ENCODE assay signal across 25 cellular contexts in the genomic region with DNA sequence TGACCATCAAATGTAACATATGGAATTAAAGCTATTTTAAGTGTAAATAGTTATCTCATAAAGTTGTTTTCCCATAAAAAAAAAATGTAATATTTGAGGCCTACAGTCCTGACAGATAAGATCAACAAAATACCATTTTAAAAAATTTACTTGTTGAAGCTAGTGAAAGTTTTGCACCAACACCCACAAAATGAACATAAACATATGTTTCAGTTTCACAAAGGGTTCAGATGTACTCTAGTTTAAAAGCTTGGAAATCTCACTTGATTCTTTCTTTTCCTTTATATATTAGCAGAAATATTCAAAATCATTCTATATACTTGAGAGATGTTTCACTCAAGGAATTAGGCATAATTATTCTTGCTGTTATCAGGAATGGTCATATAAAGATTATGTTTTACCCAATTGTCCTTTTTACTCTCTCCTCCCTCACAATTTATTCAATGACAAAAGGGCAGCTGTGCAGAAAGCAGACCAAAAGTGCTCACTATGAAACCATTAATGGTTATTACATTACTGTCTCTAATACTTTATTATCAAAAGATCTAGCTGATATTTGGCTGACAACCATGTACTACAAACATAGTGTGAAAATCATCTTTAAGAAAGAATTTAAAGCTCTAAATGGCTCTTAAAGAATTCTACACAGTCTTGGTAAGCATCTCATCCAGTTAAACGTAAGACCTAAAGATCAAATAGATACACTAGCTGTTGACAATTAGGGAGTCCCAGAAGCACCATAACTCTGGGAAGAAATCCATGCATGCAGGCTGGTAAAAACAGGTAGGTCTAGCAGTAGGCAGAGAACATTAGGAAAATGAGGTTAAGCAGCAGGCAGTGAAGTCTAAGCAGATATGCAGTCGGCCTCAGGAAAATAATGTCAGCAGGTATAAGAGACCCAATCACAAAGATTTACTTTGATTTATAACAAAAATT. TPM values are rescaled to one million over a fixed set of nuclear protein-coding genes. Genes with fewer than 3 reads are reported as not detected.
A peak's percentile ranks its signal among the peaks of the same experiment; 100 is the strongest.
DNase-seq lines count a peak whose midpoint lies in the region; ATAC-seq, FAIRE-seq and TF ChIP-seq lines count a peak whose summit lies in the region.
"Had no signal": no experiment of that assay in that cellular context is flagged by ENCODE, and none has a peak within 500 bp of the region (broad histone marks: within the 10 kb centered on the region; RNA-seq: fewer than 3 reads in every experiment).

No MANE protein-coding gene starts in this region.

- H3K4me3 ChIP-seq in left ventricle myocardium inferior: no peak overlapping the region
- H3K4me3 ChIP-seq in HepG2 (replicated peaks in 1 of 3; ENCODE audit: insufficient read depth in 1 of 3, low read depth in 2 of 3, low read length in 3 of 3): no peak overlapping the region
- H3K4me3 ChIP-seq: uterus had no signal

- BruUV-seq in MCF 10A (replicated peaks; lab: Mats Ljungman, UMichigan) (no TSS peak), HepG2 (replicated peaks; lab: Mats Ljungman, UMichigan) (no TSS peak)

- no peak for TF ChIP-seq CTCF in left ventricle myocardium inferior (IDR thresholded peaks at IDR 0.05; ENCODE audit: borderline replicate concordance)
- no peak for TF ChIP-seq CTCF in MCF 10A (IDR thresholded peaks at IDR 0.05; ENCODE audit: unreplicated experiment)
- TF ChIP-seq CTCF in HepG2 (CRISPR knock-in tag; IDR thresholded peaks at IDR 0.05): no peak

- no peak overlapping the region for H3K27ac Mint-ChIP-seq in MCF 10A (ENCODE audit: low read depth, unreplicated experiment)
- H3K27ac Mint-ChIP-seq: activated CD4-positive, alpha-beta T cell treated with anti-CD3 and anti-CD28 coated beads for 36 hours; activated CD8-positive, alpha-beta T cell treated with anti-CD3 and anti-CD28 coated beads, Interleukin-2, amount 10 ng/mL, durations not matched to agents 7 days and 5 days; activated naive CD8-positive, alpha-beta T cell treated with anti-CD3 and anti-CD28 coated beads, Interleukin-2, amount 50 U/mL, for 24 hours; memory B cell had no signal

- FAIRE-seq in HepG2 (lab: Jason Lieb, UNC): no peak
- FAIRE-seq: HTR-8/SVneo had no signal

- H3K4me1 Mint-ChIP-seq in MCF 10A (ENCODE audit: insufficient read depth, unreplicated experiment): peaks cover 25% of the 10 kb centered on the region
- H3K4me1 Mint-ChIP-seq: activated CD4-positive, alpha-beta T cell treated with anti-CD3 and anti-CD28 coated beads for 36 hours; CD14-positive monocyte; memory B cell had no signal

- H3K9ac ChIP-seq in HepG2 (ENCODE audit: insufficient read depth, low read depth, low read length): no peak overlapping the region

- no peaks in the 10 kb centered on the region for H3K9me3 Mint-ChIP-seq in MCF 10A (ENCODE audit: unreplicated experiment)
- H3K9me3 Mint-ChIP-seq: activated naive CD8-positive, alpha-beta T cell treated with anti-CD3 and anti-CD28 coated beads, Interleukin-2, amount 50 U/mL, for 24 hours; memory B cell had no signal

- no peak for TF ChIP-seq EP300 in HepG2 (IDR thresholded peaks at IDR 0.05; ENCODE audit: low read depth in 2 of 2, low read length in 2 of 2)
- TF ChIP-seq EP300 in HepG2 (CRISPR knock-in tag; IDR thresholded peaks at IDR 0.05; ENCODE audit: borderline replicate concordance): no peak

- H3K4me3 Mint-ChIP-seq in MCF 10A (ENCODE audit: unreplicated experiment): no peak overlapping the region
- H3K4me3 Mint-ChIP-seq: activated CD4-positive, alpha-beta T cell treated with anti-CD3 and anti-CD28 coated beads for 36 hours; activated CD8-positive, alpha-beta T cell treated with anti-CD3 and anti-CD28 coated beads, Interleukin-2, amount 10 ng/mL, durations not matched to agents 7 days and 5 days; activated naive CD8-positive, alpha-beta T cell treated with anti-CD3 and anti-CD28 coated beads, Interleukin-2, amount 50 U/mL, for 24 hours; CD14-positive monocyte; memory B cell had no signal

- H3K27me3 ChIP-seq in left ventricle myocardium inferior (ENCODE audit: low read depth) (no peaks in the 10 kb centered on the region), HepG2 (ENCODE audit: control insufficient read depth in 1 of 2, insufficient read depth in 2 of 2, low read length in 2 of 2) (no peaks in the 10 kb centered on the region; a peak in 1 of 5 replicates)
- H3K27me3 ChIP-seq: testis, uterus had no signal

- H3K36me3 ChIP-seq in left ventricle myocardium inferior (peaks cover 11% of the 10 kb centered on the region), HepG2 (replicated peaks in 1 of 2; ENCODE audit: control insufficient read depth in 1 of 2, insufficient read depth in 2 of 2, low read length in 2 of 2) (peaks cover 0 to 4% of the 10 kb centered on the region in 2 experiments; a peak in 2 of 5 replicates)
- H3K36me3 ChIP-seq: uterus had no signal

- peaks cover 16% of the 10 kb centered on the region for H3K36me3 Mint-ChIP-seq in MCF 10A (ENCODE audit: insufficient read depth, unreplicated experiment)
- H3K36me3 Mint-ChIP-seq: CD14-positive monocyte, memory B cell had no signal

- H3K27ac ChIP-seq in left ventricle myocardium inferior (replicated peaks) (peak overlapping the region; percentile 69), HepG2 (ENCODE audit: extremely low read length, insufficient read depth, low read length) (no peak overlapping the region)
- H3K27ac ChIP-seq: RWPE1, testis, uterus had no signal

- DNase-seq in left ventricle myocardium inferior: no peak
- no peak for DNase-seq in stimulated activated naive CD4-positive, alpha-beta T cell treated with Interleukin-2 at 50 U/mL for 16 hours (lab: John Stamatoyannopoulos, UW)
- no peak for DNase-seq in MCF 10A (ENCODE audit: unreplicated experiment)
- DNase-seq in HepG2 (ENCODE audit: low spot score): no peak
- DNase-seq: activated CD4-positive, alpha-beta T cell treated with anti-CD3 and anti-CD28 coated beads for 36 hours; activated CD8-positive, alpha-beta T cell treated with anti-CD3 and anti-CD28 coated beads, Interleukin-2, amount 10 ng/mL, durations not matched to agents 7 days and 5 days; activated gamma-delta T cell; activated naive CD8-positive, alpha-beta T cell treated with anti-CD3 and anti-CD28 coated beads, Interleukin-2, amount 50 U/mL, for 24 hours; activated T-cell treated with anti-CD3 and anti-CD28 coated beads for 4 hours; DND-41; KG1; NCI-H1417 treated with DMSO at 0.1 percent for 48 hours; NCI-H2081; NCI-H2227 treated with DMSO at 0.1 percent for 48 hours; NCI-H82; stimulated activated naive CD4-positive, alpha-beta T cell; testis; uterus had no signal

- no peak overlapping the region for H3K4me2 ChIP-seq in HepG2 (ENCODE audit: low read depth, low read length)

- ATAC-seq in GM18867 (IDR thresholded peaks at IDR 0.05; ENCODE audit: unreplicated experiment): peak; percentile 71
- peak; percentile 37 for ATAC-seq in HG02798 (IDR thresholded peaks at IDR 0.05; ENCODE audit: poor library complexity, unreplicated experiment)
- ATAC-seq in SK-N-SH treated with all-trans-retinoic acid at 6 μM for 48 hours: peak; percentile 40; the same call in 1 of the 3 replicates
- no peak for ATAC-seq in HepG2
- ATAC-seq: activated CD4-positive, alpha-beta T cell treated with anti-CD3 and anti-CD28 coated beads for 36 hours; activated CD8-positive, alpha-beta T cell treated with anti-CD3 and anti-CD28 coated beads, Interleukin-2, amount 10 ng/mL, durations not matched to agents 7 days and 5 days; activated naive CD8-positive, alpha-beta T cell treated with anti-CD3 and anti-CD28 coated beads, Interleukin-2, amount 50 U/mL, for 24 hours had no signal

- CTCF ChIA-PET in MCF 10A (lab: Yijun Ruan, JAX) (interaction anchor here (0.5 to 0.7 kb wide), 3 partner anchors 15 to 89 kb away, joined by 3 to 7 read pairs (median 3); no protein-coding TSS in a partner anchor), HepG2 (lab: Yijun Ruan, JAX; ENCODE audit: low intra/inter-chr PET ratio, low total read pairs) (no interaction called here)

- no peaks in the 10 kb centered on the region for H4K20me1 ChIP-seq in HepG2 (ENCODE audit: insufficient read depth, low read length)

- H3K4me1 ChIP-seq in left ventricle myocardium inferior (peaks cover 26% of the 10 kb centered on the region), HepG2 (ENCODE audit: insufficient read depth, low read length) (peaks cover 12% of the 10 kb centered on the region)
- H3K4me1 ChIP-seq: testis, uterus had no signal

- H3K9me3 ChIP-seq in left ventricle myocardium inferior (replicated peaks): no peaks in the 10 kb centered on the region
- no peaks in the 10 kb centered on the region for H3K9me3 ChIP-seq in HepG2 (ENCODE audit: low read length)
- H3K9me3 ChIP-seq: testis, uterus had no signal

- H2AFZ ChIP-seq in HepG2 (ENCODE audit: low read length): no peak overlapping the region

- in situ Hi-C loops in HepG2 (cut with HindIII; ENCODE audit: extremely low pct_ligation_motif_present, low pct_unique_long_range_greater_than_20kb): no loop called here

- 89% methylated on average over 2 of the region's 2 CpGs for WGBS in HepG2 (ENCODE audit: low lambda C conversion rate)

- H3K79me2 ChIP-seq in HepG2 (ENCODE audit: insufficient read depth, low read length): peaks cover 8% of the 10 kb centered on the region

- no peak for TF ChIP-seq RAD21 in HepG2 (CRISPR knock-in tag; IDR thresholded peaks at IDR 0.05)

- intact Hi-C loops in left ventricle myocardium inferior (cut with micrococcal nuclease) (no loop called here), MCF 10A (cut with micrococcal nuclease) (no loop called here), HepG2 (cut with micrococcal nuclease; ENCODE audit: unreplicated experiment) (no loop called here)

- H3K27me3 Mint-ChIP-seq in MCF 10A (ENCODE audit: insufficient read depth, unreplicated experiment): no peaks in the 10 kb centered on the region
- H3K27me3 Mint-ChIP-seq: activated CD4-positive, alpha-beta T cell treated with anti-CD3 and anti-CD28 coated beads for 36 hours; activated naive CD8-positive, alpha-beta T cell treated with anti-CD3 and anti-CD28 coated beads, Interleukin-2, amount 50 U/mL, for 24 hours; memory B cell had no signal

- POLR2A ChIA-PET in MCF 10A (lab: Yijun Ruan, JAX): interaction anchor here (0.6 to 1.2 kb wide), 7 partner anchors 10 to 653 kb away, joined by 3 to 5 read pairs (median 3); partner anchors contain the start of gene KIF21A
- POLR2A ChIA-PET in HepG2 (lab: Yijun Ruan, JAX): interaction anchor here (0.8 kb wide), 1 partner anchor 30 kb away, joined by 3 read pairs; no protein-coding TSS in a partner anchor

- no peak for TF ChIP-seq POLR2A in HepG2 (IDR thresholded peaks at IDR 0.05; ENCODE audit: insufficient read depth in 1 of 2, low read depth in 2 of 2, low read length in 2 of 2)

RNA-seq across cellular contexts. Expression of gene KIF21A, which starts 28.8 kb away (rescaled TPM):
- total RNA-seq in left ventricle myocardium inferior (49.8 TPM), MCF 10A (2022) (44.1 and 53.8 TPM in 2 replicates), HepG2 (2016; rRNA removed; fragmentation: Illumina TruSeq; extraction: Trizol) (39.7 and 55.9 TPM in 2 replicates)
- 6.6 and 6.7 TPM in 2 replicates for total RNA-seq in HepG2 (2016; cell fraction: cytosol; rRNA removed; fragmentation: Illumina TruSeq; extraction: Trizol; ENCODE audit: low read depth)
- 38.3 and 52.3 TPM in 2 replicates for total RNA-seq in HepG2 (2016; cell fraction: insoluble cytoplasmic fraction; rRNA removed; fragmentation: Illumina TruSeq; extraction: Trizol)
- total RNA-seq in HepG2 (2016; cell fraction: membrane; rRNA removed; fragmentation: Illumina TruSeq; extraction: Trizol): 12.4 and 13.0 TPM in 2 replicates
- total RNA-seq in HepG2 (2016; cell fraction: nucleus; rRNA removed; fragmentation: Illumina TruSeq; extraction: Trizol): 48.8 and 49.6 TPM in 2 replicates
- polyA plus RNA-seq in HepG2 (2011; rRNA removed): 17.1 and 20.6 TPM in 2 replicates
- 8.0 and 12.8 TPM in 2 replicates for polyA plus RNA-seq in HepG2 (2011; cell fraction: cytosol; rRNA removed)
- 10.3 and 14.8 TPM in 2 replicates for polyA plus RNA-seq in HepG2 (2011; cell fraction: nucleus; rRNA removed)
- 20.4 and 21.5 TPM in 2 replicates for polyA plus RNA-seq in HepG2 (2012)
- polyA plus RNA-seq in HepG2 (2016; cell fraction: cytosol; fragmentation: Illumina TruSeq; extraction: Trizol; ENCODE audit: low read depth): 0.51 and 0.53 TPM in 2 replicates
- polyA plus RNA-seq in HepG2 (2016; cell fraction: insoluble cytoplasmic fraction; fragmentation: Illumina TruSeq; extraction: Trizol; ENCODE audit: low read depth): 36.3 and 40.4 TPM in 2 replicates
- 1.8 and 2.8 TPM in 2 replicates for polyA plus RNA-seq in HepG2 (2016; cell fraction: membrane; fragmentation: Illumina TruSeq; extraction: Trizol; ENCODE audit: low read depth)
- 42.7 and 43.8 TPM in 2 replicates for polyA plus RNA-seq in HepG2 (2016; cell fraction: nucleus; fragmentation: Illumina TruSeq; extraction: Trizol; ENCODE audit: insufficient read depth, low read depth)
- 9.2 and 26.7 TPM in 2 replicates for polyA minus RNA-seq in HepG2 (2011; rRNA and poly(A)+ RNA removed; ENCODE audit: low replicate concordance)
- 21.9 and 27.8 TPM in 2 replicates for polyA minus RNA-seq in HepG2 (2011; cell fraction: cytosol; rRNA and poly(A)+ RNA removed)
- 109 and 125 TPM in 2 replicates for polyA minus RNA-seq in HepG2 (2011; cell fraction: nucleus; rRNA and poly(A)+ RNA removed)
